ENCODE assay signal across 20 cellular contexts in genomic region chr12:20040194-20040593, GRCh38.
"Had no signal": no experiment of that assay in that cellular context is flagged by ENCODE, and none has a peak within 500 bp of the region (broad histone marks: within the 10 kb centered on the region; RNA-seq: fewer than 3 reads in every experiment).

No MANE protein-coding gene starts in this region.

- DNase-seq: cerebellar nuclear complex; cortex of kidney; effector memory CD8-positive, alpha-beta T cell; kidney; left lung; lower lobe of right lung; naive thymus-derived CD8-positive, alpha-beta T cell; spleen; stimulated activated CD4-positive, alpha-beta T cell treated with anti-CD3 and anti-CD28 coated beads, Interleukin-4, amount 100 ng/mL, for 4 hours; stimulated activated naive CD8-positive, alpha-beta T cell treated with anti-CD3 and anti-CD28 coated beads, Interleukin-15, Interleukin-2, amounts not matched to agents 100 U/mL and 50 U/mL, for 24 hours; substantia nigra; testis; transverse colon; upper lobe of right lung; uterus had no signal

- H3K27me3 ChIP-seq: hepatocyte, left lung, spleen, testis, transverse colon, upper lobe of right lung, uterus had no signal

- H3K4me3 ChIP-seq: hepatocyte, left lung, lower lobe of right lung, prostate gland, skin epidermis, spleen, testis, transverse colon, upper lobe of right lung, uterus had no signal

- H3K27me3 Mint-ChIP-seq: stimulated activated memory B cell treated with anti-CD40 and anti-IgM and Interleukin-4, amounts not matched to agents 10 μg/mL and 1 μg/mL and 100 μg/mL, for 72 hours had no signal

- H3K27ac ChIP-seq: hepatocyte, left lung, lower lobe of right lung, prostate gland, skin epidermis, spleen, testis, transverse colon, upper lobe of right lung, uterus had no signal

- H2AFZ ChIP-seq: hepatocyte had no signal

- H3K27ac Mint-ChIP-seq: effector memory CD8-positive, alpha-beta T cell; naive thymus-derived CD8-positive, alpha-beta T cell; stimulated activated memory B cell treated with anti-CD40 and anti-IgM and Interleukin-4, amounts not matched to agents 10 μg/mL and 1 μg/mL and 100 μg/mL, for 72 hours had no signal

- H3K4me2 ChIP-seq: hepatocyte had no signal

- H3K79me2 ChIP-seq: hepatocyte had no signal

- FAIRE-seq: frontal cortex, kidney had no signal

- H3K4me1 ChIP-seq: left lung, lower lobe of right lung, prostate gland, spleen, testis, transverse colon, upper lobe of right lung had no signal

- H3K4me1 Mint-ChIP-seq: naive thymus-derived CD8-positive, alpha-beta T cell; stimulated activated memory B cell treated with anti-CD40 and anti-IgM and Interleukin-4, amounts not matched to agents 10 μg/mL and 1 μg/mL and 100 μg/mL, for 72 hours had no signal

- H3K36me3 Mint-ChIP-seq: naive thymus-derived CD8-positive, alpha-beta T cell; stimulated activated memory B cell treated with anti-CD40 and anti-IgM and Interleukin-4, amounts not matched to agents 10 μg/mL and 1 μg/mL and 100 μg/mL, for 72 hours had no signal

- H3K9me3 ChIP-seq: left lung, lower lobe of right lung, prostate gland, spleen, testis, transverse colon, upper lobe of right lung, uterus had no signal

- H3K9me3 Mint-ChIP-seq: effector memory CD8-positive, alpha-beta T cell; naive thymus-derived CD8-positive, alpha-beta T cell had no signal

- H3K4me3 Mint-ChIP-seq: effector memory CD8-positive, alpha-beta T cell; naive thymus-derived CD8-positive, alpha-beta T cell; stimulated activated memory B cell treated with anti-CD40 and anti-IgM and Interleukin-4, amounts not matched to agents 10 μg/mL and 1 μg/mL and 100 μg/mL, for 72 hours had no signal

- ATAC-seq: effector memory CD8-positive, alpha-beta T cell; left lung; lower lobe of right lung; naive thymus-derived CD8-positive, alpha-beta T cell; stimulated activated memory B cell treated with anti-CD40 and anti-IgM and Interleukin-4, amounts not matched to agents 10 μg/mL and 1 μg/mL and 100 μg/mL, for 72 hours; stimulated activated naive CD8-positive, alpha-beta T cell treated with anti-CD3 and anti-CD28 coated beads, Interleukin-15, Interleukin-2, amounts not matched to agents 100 U/mL and 50 U/mL, for 24 hours; upper lobe of right lung had no signal

- H3K36me3 ChIP-seq: left lung, lower lobe of right lung, prostate gland, spleen, transverse colon, upper lobe of right lung, uterus had no signal
